Comparison of ENCODE assay signal across 8 cellular contexts in the genomic region with DNA sequence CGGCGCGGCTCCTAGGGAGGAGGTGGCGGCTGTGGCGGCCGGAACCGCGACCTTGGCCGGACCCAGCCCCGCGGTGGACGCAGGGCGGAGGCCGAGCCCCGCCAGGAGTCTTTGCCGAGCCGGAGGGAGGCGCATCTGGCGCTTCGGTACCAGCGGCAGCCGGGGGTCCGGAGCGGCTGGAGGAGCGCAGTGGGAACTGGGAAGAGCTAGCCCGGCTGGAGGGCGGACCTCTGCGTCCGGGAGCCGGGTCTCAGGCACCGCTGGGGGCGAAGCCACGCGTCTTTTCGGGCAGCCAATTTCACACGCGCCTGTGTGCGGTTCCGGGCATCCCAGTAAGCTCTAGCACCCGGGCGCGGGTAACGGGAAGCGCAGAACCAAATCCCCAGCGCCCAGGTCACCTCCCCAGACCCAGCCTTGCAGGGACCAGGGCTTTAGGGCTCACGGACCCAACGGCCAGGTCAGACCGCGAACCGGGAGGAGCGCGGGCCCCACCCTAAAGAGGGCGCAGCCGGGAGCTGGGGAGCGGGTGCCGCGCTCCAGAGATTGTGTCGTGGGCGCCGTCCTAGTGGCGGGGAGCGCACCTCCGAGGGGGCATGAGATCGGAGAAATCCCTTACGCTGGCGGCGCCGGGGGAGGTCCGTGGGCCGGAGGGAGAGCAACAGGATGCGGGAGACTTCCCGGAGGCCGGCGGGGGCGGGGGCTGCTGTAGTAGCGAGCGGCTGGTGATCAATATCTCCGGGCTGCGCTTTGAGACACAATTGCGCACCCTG.
DNase-seq lines count a peak whose midpoint lies in the region; ATAC-seq and TF ChIP-seq lines count a peak whose summit lies in the region.

No MANE protein-coding gene starts in this region.

- no peak overlapping the region for H3K27ac Mint-ChIP-seq in T-cell

- CTCF ChIA-PET in T-cell (lab: Charles Lee), result no interaction called here

- no peaks in the 10 kb centered on the region for H3K9me3 Mint-ChIP-seq in T-cell

- H3K4me3 ChIP-seq in GM06990 (replicated peaks; ENCODE audit: low read depth, low read length) (peak overlapping the region; percentile 37), heart left ventricle (peak overlapping the region; percentile 30 to 62 (median 50)), retinal pigment epithelial cell (ENCODE audit: low read length) (peak overlapping the region; percentile 27), prostate gland (peak overlapping the region in 1 of 2 donors; percentile 17)

- no peaks in the 10 kb centered on the region for H3K9me3 ChIP-seq in heart left ventricle
- no peaks in the 10 kb centered on the region for H3K9me3 ChIP-seq in prostate gland

- DNase-seq in GM06990 (ENCODE audit: extremely low read depth, insufficient read length) (no peak), T-cell (no peak), heart left ventricle (no peak), retinal pigment epithelial cell (ENCODE audit: low read depth) (no peak), DMS 273 (lab: John Stamatoyannopoulos, UW; ENCODE audit: unreplicated experiment) (no peak), prostate gland (ENCODE audit: low spot score) (no peak)

- H3K36me3 ChIP-seq in GM06990 (ENCODE audit: control insufficient read depth, insufficient read depth, low read length), result no peaks in the 10 kb centered on the region
- no peaks in the 10 kb centered on the region for H3K36me3 ChIP-seq in heart left ventricle
- H3K36me3 ChIP-seq in prostate gland, result no peaks in the 10 kb centered on the region

- no peaks in the 10 kb centered on the region for H3K36me3 Mint-ChIP-seq in T-cell

- H3K4me1 ChIP-seq in heart left ventricle, result peaks cover 0 to 16% (median 11%) of the 10 kb centered on the region in 12 donors
- peaks cover 6% of the 10 kb centered on the region for H3K4me1 ChIP-seq in prostate gland (replicated peaks)

- no peak for TF ChIP-seq POLR2A in heart left ventricle (IDR thresholded peaks at IDR 0.05)
- TF ChIP-seq POLR2A in prostate gland (IDR thresholded peaks at IDR 0.05), result no peak

- ATAC-seq in T-cell (replicated peaks in 1 of 4) (no peak), heart left ventricle (peak in 3 of 4 donors; percentile 35 to 54 (median 46)), HG02840 (IDR thresholded peaks at IDR 0.05; ENCODE audit: low FRiP score, unreplicated experiment) (no peak), GM21717 (IDR thresholded peaks at IDR 0.05; ENCODE audit: unreplicated experiment) (no peak)

- H3K27ac ChIP-seq in heart left ventricle (peak overlapping the region in 1 of 12 donors; percentile 9), prostate gland (no peak overlapping the region)

- intact Hi-C loops in heart left ventricle (cut with DNase I) (no loop called here), prostate gland (cut with DNase I) (no loop called here)

- 0 to 1% (median 1%) methylated on average over 25 to 80 of the region's 80 CpGs for WGBS in heart left ventricle, 4 donors
- under 1% methylated on average over 43 of the region's 80 CpGs for WGBS in prostate gland

- H3K27me3 Mint-ChIP-seq in T-cell, result peaks cover 28 to 42% of the 10 kb centered on the region in 2 donors

- H3K27me3 ChIP-seq in GM06990 (replicated peaks; ENCODE audit: control insufficient read depth, insufficient read depth, low read length) (no peaks in the 10 kb centered on the region; the same call in 1 of the 2 replicates), heart left ventricle (peaks cover 0 to 49% (median 24%) of the 10 kb centered on the region in 9 donors), prostate gland (replicated peaks; ENCODE audit: insufficient read depth) (peaks cover 23% of the 10 kb centered on the region)

- POLR2A ChIA-PET in T-cell (lab: Charles Lee), result no interaction called here

- H3K4me3 Mint-ChIP-seq in T-cell, result peak overlapping the region; percentile 25 to 78 (median 57)

- TF ChIP-seq CTCF in GM06990 (IDR thresholded peaks at IDR 0.05; ENCODE audit: insufficient read depth, low read length, poor library complexity, severe bottlenecking) (peak; percentile 18), heart left ventricle (IDR thresholded peaks at IDR 0.05) (no peak), retinal pigment epithelial cell (conservative IDR thresholded peaks at IDR 0.05; ENCODE audit: low read depth, low read length) (no peak), prostate gland (IDR thresholded peaks at IDR 0.05) (no peak)

- peaks cover 33 to 52% (median 43%) of the 10 kb centered on the region in 3 donors for H3K4me1 Mint-ChIP-seq in T-cell

Comparison
In these comparisons a context has a peak if more than half of its experiments do, and no peak if none do; other contexts are left out.
1. ATAC-seq: peak in heart left ventricle (3 of 4); none in T-cell (0 of 4), HG02840 (single experiment) and GM21717 (single experiment).